Comparison of ENCODE assay signal across 1 cellular context in genomic region chr22:39622881-39623367, GRCh38.
TF ChIP-seq lines count a peak whose summit lies in the region.

No MANE protein-coding gene starts in this region.

TF ChIP-seq in GM23338, 12 proteins besides CTCF, POLR2A, EP300 and RAD21 (continued from another document):
- TF ChIP-seq ZNF462 (CRISPR knock-in tag; IDR thresholded peaks at IDR 0.05) (no peak), EZH2phosphoT487 (IDR thresholded peaks at IDR 0.05; ENCODE audit: unreplicated experiment) (no peak), ZNF331 (CRISPR knock-in tag; IDR thresholded peaks at IDR 0.05; ENCODE audit: low read depth) (no peak)
